In genomic region chr4:110088670-110089069, GRCh38 we compare ENCODE assay signal across 9 cellular contexts.
A peak's percentile ranks its signal among the peaks of the same experiment; 100 is the strongest.
DNase-seq lines count a peak whose midpoint lies in the region; ATAC-seq, FAIRE-seq and TF ChIP-seq lines count a peak whose summit lies in the region.
"Had no signal": no experiment of that assay in that cellular context is flagged by ENCODE, and none has a peak within 500 bp of the region (broad histone marks: within the 10 kb centered on the region; RNA-seq: fewer than 3 reads in every experiment).

No MANE protein-coding gene starts in this region.

- H3K4me3 ChIP-seq in ovary, result no peak overlapping the region

- peak; percentile 76 for ATAC-seq in GM18520 (IDR thresholded peaks at IDR 0.05; ENCODE audit: unreplicated experiment)
- peak; percentile 60 for ATAC-seq in HG02623 (IDR thresholded peaks at IDR 0.05; ENCODE audit: unreplicated experiment)
- no peak for ATAC-seq in left ventricle myocardium superior
- ATAC-seq in left colon, result no peak

- no peak for FAIRE-seq in RCC 7860 (lab: Jason Lieb, UNC)

- H3K27me3 ChIP-seq in ovary, result no peaks in the 10 kb centered on the region

- TF ChIP-seq CTCF in ovary (IDR thresholded peaks at IDR 0.05), result no peak

- no peak for TF ChIP-seq EP300 in ovary (IDR thresholded peaks at IDR 0.05)

- no peaks in the 10 kb centered on the region for H3K9me3 ChIP-seq in ovary

- no peak for TF ChIP-seq POLR2A in ovary (IDR thresholded peaks at IDR 0.05)

- no peak overlapping the region for H3K27ac ChIP-seq in ovary

- intact Hi-C loops in ovary (cut with DNase I) (no loop called here), left ventricle myocardium superior (cut with micrococcal nuclease) (no loop called here), left colon (cut with DNase I, micrococcal nuclease) (no loop called here)

- no peaks in the 10 kb centered on the region for H3K36me3 ChIP-seq in ovary

- 88 to 95% (median 90%) methylated on average over 4 of the region's 4 CpGs for WGBS in ovary, 3 donors

- DNase-seq in RCC 7860 (ENCODE audit: low spot score) (peak; percentile 59), iPS DF 19.7 (ENCODE audit: low read depth, low spot score) (peak; percentile 38), ovary (no peak), left ventricle myocardium superior (no peak), putamen (ENCODE audit: low spot score) (no peak), left colon (no peak)
- DNase-seq: activated B cell treated with CpG ODN at 0.5 μM for 24 hours had no signal

- H3K4me1 ChIP-seq in ovary (ENCODE audit: insufficient read depth), result peaks cover 3% of the 10 kb centered on the region

Comparison
In these comparisons a context has a peak if more than half of its experiments do, and no peak if none do; other contexts are left out.
1. ATAC-seq: peak in GM18520 (single experiment) and HG02623 (single experiment); none in left ventricle myocardium superior (single experiment) and left colon (single experiment).
2. DNase-seq: peak in RCC 7860 (single experiment) and iPS DF 19.7 (single experiment); none in ovary (0 of 5), left ventricle myocardium superior (single experiment), putamen (single experiment) and left colon (0 of 2).